1 cellular context compared by ENCODE assay signal in genomic region chr16:13780841-13781553, GRCh38.
TF ChIP-seq lines count a peak whose summit lies in the region.

No MANE protein-coding gene starts in this region.

TF ChIP-seq in HepG2, 621 proteins besides CTCF, POLR2A, EP300 and RAD21 (continued from another document):
- TF ChIP-seq ZBTB40 (IDR thresholded peaks at IDR 0.05): no peak
- no peak for TF ChIP-seq ZBTB40 (CRISPR knock-in tag; IDR thresholded peaks at IDR 0.05)
- no peak for TF ChIP-seq ZFP90 (CRISPR knock-in tag; IDR thresholded peaks at IDR 0.05; ENCODE audit: borderline replicate concordance)
- TF ChIP-seq E2F1 (CRISPR knock-in tag; IDR thresholded peaks at IDR 0.05): no peak
- TF ChIP-seq, protein P1, sequence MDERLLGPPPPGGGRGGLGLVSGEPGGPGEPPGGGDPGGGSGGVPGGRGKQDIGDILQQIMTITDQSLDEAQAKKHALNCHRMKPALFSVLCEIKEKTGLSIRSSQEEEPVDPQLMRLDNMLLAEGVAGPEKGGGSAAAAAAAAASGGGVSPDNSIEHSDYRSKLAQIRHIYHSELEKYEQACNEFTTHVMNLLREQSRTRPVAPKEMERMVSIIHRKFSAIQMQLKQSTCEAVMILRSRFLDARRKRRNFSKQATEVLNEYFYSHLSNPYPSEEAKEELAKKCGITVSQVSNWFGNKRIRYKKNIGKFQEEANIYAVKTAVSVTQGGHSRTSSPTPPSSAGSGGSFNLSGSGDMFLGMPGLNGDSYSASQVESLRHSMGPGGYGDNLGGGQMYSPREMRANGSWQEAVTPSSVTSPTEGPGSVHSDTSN (CRISPR knock-in tag; IDR thresholded peaks at IDR 0.05): peak; percentile 21; the same call in 1 of the 2 replicates
- no peak for TF ChIP-seq SYNCRIP (IDR thresholded peaks at IDR 0.05; ENCODE audit: insufficient read depth, low read depth, low read length)
- TF ChIP-seq MAFF (IDR thresholded peaks at IDR 0.05; ENCODE audit: low read depth, low read length): peak; percentile 67
- no peak for TF ChIP-seq ARNTL (CRISPR knock-in tag; IDR thresholded peaks at IDR 0.05)
